Comparison of ENCODE assay signal across 8 cellular contexts in genomic region chr19:18340237-18340989, GRCh38. TPM values are rescaled to one million over a fixed set of nuclear protein-coding genes. Genes with fewer than 3 reads are reported as not detected.
DNase-seq lines count a peak whose midpoint lies in the region; ATAC-seq and TF ChIP-seq lines count a peak whose summit lies in the region.

Gene PGPEP1, plus strand, starts transcription at chr19:18340598. Its CDS starts 84 bp downstream, at chr19:18340682.

- H3K36me3 ChIP-seq in ovary: no peaks in the 10 kb centered on the region
- peaks cover 0 to 25% (median 0%) of the 10 kb centered on the region in 3 donors for H3K36me3 ChIP-seq in tibial nerve

- H3K4me1 Mint-ChIP-seq in activated naive CD8-positive, alpha-beta T cell (ENCODE audit: low read depth): peaks cover 9% of the 10 kb centered on the region

- no peaks in the 10 kb centered on the region for H3K36me3 Mint-ChIP-seq in activated naive CD8-positive, alpha-beta T cell

- peak within 1 kb of the TSS; percentile 79 for H3K4me3 ChIP-seq in ovary
- peak within 1 kb of the TSS; percentile 66 to 99 (median 82) for H3K4me3 ChIP-seq in tibial nerve

- peak; percentile 91 for ATAC-seq in Right ventricle myocardium superior (ENCODE audit: poor library complexity)

- WGBS in ovary, 3 donors: 2 to 3% (median 3%) methylated on average over 50 to 68 of the region's 68 CpGs
- WGBS in tibial nerve, 2 donors: 3 to 4% methylated on average over 50 to 58 of the region's 68 CpGs

- H3K9me3 ChIP-seq in ovary (no peaks in the 10 kb centered on the region), tibial nerve (no peaks in the 10 kb centered on the region)

- H3K27ac ChIP-seq in ovary: peak within 1 kb of the TSS; percentile 80 to 87
- H3K27ac ChIP-seq in tibial nerve: peak within 1 kb of the TSS; percentile 69 to 91 (median 88)

- H3K27ac Mint-ChIP-seq in activated naive CD8-positive, alpha-beta T cell: peak within 1 kb of the TSS; percentile 95

- intact Hi-C loops in Right ventricle myocardium superior (cut with DNase I) (no loop called here), ovary (cut with DNase I) (no loop called here)

- H3K4me1 ChIP-seq in ovary (ENCODE audit: insufficient read depth) (peaks cover 6% of the 10 kb centered on the region), tibial nerve (peaks cover 0 to 34% (median 12%) of the 10 kb centered on the region in 4 donors)

- TF ChIP-seq EP300 in ovary (IDR thresholded peaks at IDR 0.05) (no peak), tibial nerve (IDR thresholded peaks at IDR 0.05) (peak in 1 of 2 donors; percentile 12)

- no peaks in the 10 kb centered on the region for H3K9me3 Mint-ChIP-seq in activated naive CD8-positive, alpha-beta T cell (ENCODE audit: low read depth)

- DNase-seq in NCI-H146 (lab: John Stamatoyannopoulos, UW): peak; percentile 54
- no peak for DNase-seq in NCI-H146 treated with DMSO at 0.1 percent for 48 hours (lab: John Stamatoyannopoulos, UW; ENCODE audit: unreplicated experiment)
- DNase-seq in HT-29 (ENCODE audit: low spot score): peak; percentile 45
- peak; percentile 48 for DNase-seq in SKM-1 treated with dmso at 0.1 percent for 144 hours (lab: John Stamatoyannopoulos, UW; ENCODE audit: unreplicated experiment)
- peak; percentile 90 for DNase-seq in Right ventricle myocardium superior
- peak; percentile 63 to 84 (median 76) for DNase-seq in ovary
- DNase-seq in tibial nerve (ENCODE audit: low spot score in 2 of 2): peak; percentile 16 to 40

- TF ChIP-seq POLR2A in ovary (IDR thresholded peaks at IDR 0.05) (peak; percentile 39), tibial nerve (IDR thresholded peaks at IDR 0.05) (peak in 1 of 2 donors; percentile 62)

- peak within 1 kb of the TSS; percentile 87 for H3K4me3 Mint-ChIP-seq in activated naive CD8-positive, alpha-beta T cell

- H3K27me3 ChIP-seq in ovary: no peaks in the 10 kb centered on the region
- no peaks in the 10 kb centered on the region for H3K27me3 ChIP-seq in tibial nerve

- no peaks in the 10 kb centered on the region for H3K27me3 Mint-ChIP-seq in activated naive CD8-positive, alpha-beta T cell

- TF ChIP-seq CTCF in ovary (IDR thresholded peaks at IDR 0.05) (peak in 1 of 3 donors; percentile 14), tibial nerve (IDR thresholded peaks at IDR 0.05) (peak in 1 of 5 experiments; percentile 29)

RNA-seq across cellular contexts. Expression of gene PGPEP1, which starts in this region (rescaled TPM):
- total RNA-seq in HT-29 (2014; rRNA removed; shearing (Covaris generic)): 13.6 and 18.9 TPM in 2 replicates
- 33.6 TPM for total RNA-seq in Right ventricle myocardium superior
- total RNA-seq in ovary: 10 to 100 TPM in 6 of 7 donors, 1 to 10 TPM in 1; 9.3 to 64.5 (median 50.3) TPM
- polyA plus RNA-seq in ovary: 10 to 100 TPM; 13.8 to 16.9 TPM
- 10 to 100 TPM; 15.9 to 27.9 (median 20.1) TPM for total RNA-seq in tibial nerve
